In the genomic region with DNA sequence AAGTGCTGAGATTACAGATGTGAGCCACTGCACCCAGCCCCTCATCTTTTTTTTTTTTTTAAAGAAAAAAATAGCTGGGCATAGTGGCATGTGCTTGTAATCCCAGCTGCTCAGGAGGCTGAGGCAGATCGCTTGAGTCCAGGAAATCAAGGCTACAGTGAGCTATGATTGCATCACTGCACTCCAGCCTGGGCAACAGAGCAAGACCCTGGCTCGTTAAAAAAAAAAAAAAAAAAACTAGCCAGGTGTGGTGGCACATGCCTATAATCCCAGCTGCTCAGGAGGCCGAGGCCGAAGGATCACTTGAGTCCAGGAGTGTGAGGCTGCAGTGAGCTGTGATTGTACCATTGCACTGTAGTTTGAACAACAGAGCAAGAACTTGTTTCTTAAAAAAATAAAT, we compare ENCODE assay signal across 29 cellular contexts. TPM values are rescaled to one million over a fixed set of nuclear protein-coding genes. Genes with fewer than 3 reads are reported as not detected.
A peak's percentile ranks its signal among the peaks of the same experiment; 100 is the strongest.
DNase-seq lines count a peak whose midpoint lies in the region; ATAC-seq, FAIRE-seq and TF ChIP-seq lines count a peak whose summit lies in the region.
"Had no signal": no experiment of that assay in that cellular context is flagged by ENCODE, and none has a peak within 500 bp of the region (broad histone marks: within the 10 kb centered on the region; RNA-seq: fewer than 3 reads in every experiment).

No MANE protein-coding gene starts in this region.

- intact Hi-C loops in HepG2 (cut with micrococcal nuclease; ENCODE audit: unreplicated experiment) (no loop called here), right lobe of liver (cut with DNase I) (no loop called here), spleen (cut with DNase I; ENCODE audit: low total_unique reads) (no loop called here)

- CTCF ChIA-PET in HepG2 (lab: Yijun Ruan, JAX; ENCODE audit: low intra/inter-chr PET ratio, low total read pairs) (no interaction called here), WTC11 (lab: Charles Lee) (no interaction called here)

- WGBS in HepG2 (ENCODE audit: low lambda C conversion rate), result 83% methylated on average over 4 of the region's 4 CpGs
- 71% methylated on average over 3 of the region's 4 CpGs for WGBS in right lobe of liver (ENCODE audit: insufficient coverage, low coverage, low lambda C conversion rate, missing lambda C conversion rate)
- WGBS in spleen, 5 donors, result 70 to 76% (median 74%) methylated on average over 4 of the region's 4 CpGs

- peaks cover 90% of the 10 kb centered on the region for H3K79me2 ChIP-seq in HepG2 (ENCODE audit: insufficient read depth, low read length)

- no TSS peak for BruUV-seq in HepG2 (replicated peaks; lab: Mats Ljungman, UMichigan)

- H3K4me3 ChIP-seq in HepG2 (replicated peaks in 1 of 3; ENCODE audit: insufficient read depth in 1 of 3, low read depth in 2 of 3, low read length in 3 of 3), result no peak overlapping the region
- no peak overlapping the region for H3K4me3 ChIP-seq in right lobe of liver
- H3K4me3 ChIP-seq in spleen, result no peak overlapping the region
- H3K4me3 ChIP-seq: A549, BLaER1, GM12878 had no signal

- FAIRE-seq in HepG2 (lab: Jason Lieb, UNC), result no peak
- FAIRE-seq: A549, GM12878, GM12892, GM18507 had no signal

- H3K27ac ChIP-seq in HepG2 (ENCODE audit: extremely low read length, insufficient read depth, low read length) (no peak overlapping the region), right lobe of liver (no peak overlapping the region), spleen (no peak overlapping the region)
- H3K27ac ChIP-seq: 22Rv1, BLaER1 had no signal

- TF ChIP-seq CTCF in HepG2 (CRISPR knock-in tag; IDR thresholded peaks at IDR 0.05) (no peak), right lobe of liver (IDR thresholded peaks at IDR 0.05) (no peak), WTC11 (IDR thresholded peaks at IDR 0.05) (no peak), spleen (IDR thresholded peaks at IDR 0.05 in 8 of 11, conservative IDR thresholded peaks at IDR 0.05 in 3 of 11) (no peak)

- POLR2A ChIA-PET in HepG2 (lab: Yijun Ruan, JAX) (interaction anchor here (0.9 kb wide), 1 partner anchor 133 kb away, joined by 3 read pairs; the partner anchor contains the start of gene RNU1-1), WTC11 (lab: Charles Lee) (no interaction called here)

- H3K9me3 ChIP-seq in HepG2 (ENCODE audit: low read length) (no peaks in the 10 kb centered on the region), right lobe of liver (no peaks in the 10 kb centered on the region), spleen (no peaks in the 10 kb centered on the region)
- H3K9me3 ChIP-seq: A549, BE2C, BLaER1 had no signal

- no peak for ATAC-seq in HepG2
- ATAC-seq in right lobe of liver, result no peak
- ATAC-seq in WTC11, result no peak
- ATAC-seq: A549, GM12878 had no signal

- TF ChIP-seq EP300 in HepG2 (IDR thresholded peaks at IDR 0.05; ENCODE audit: low read depth in 2 of 2, low read length in 2 of 2) (no peak), HepG2 (CRISPR knock-in tag; IDR thresholded peaks at IDR 0.05; ENCODE audit: borderline replicate concordance) (no peak)

- in situ Hi-C loops in HepG2 (cut with HindIII; ENCODE audit: extremely low pct_ligation_motif_present, low pct_unique_long_range_greater_than_20kb), result no loop called here
- in situ Hi-C loops in ACHN (cut with HindIII; ENCODE audit: low pct_ligation_motif_present, low pct_unique_long_range_greater_than_20kb, low sequenced_read_pairs), result no loop called here

- no peak overlapping the region for H3K4me3 Mint-ChIP-seq in WTC11
- H3K4me3 Mint-ChIP-seq: CD14-positive monocyte; CD4-positive, alpha-beta memory T cell; CD8-positive, alpha-beta memory T cell had no signal

- no peak for DNase-seq in HepG2 (ENCODE audit: low spot score)
- DNase-seq in right lobe of liver, result no peak
- no peak for DNase-seq in WTC11 (ENCODE audit: low spot score)
- DNase-seq in spleen, result peak; percentile 7
- no peak for DNase-seq in ACHN
- DNase-seq in NCI-H526 treated with DMSO at 0.1 percent for 48 hours (lab: John Stamatoyannopoulos, UW), result no peak
- DNase-seq: BE2C; C1 segment of cervical spinal cord; CD4-positive, alpha-beta memory T cell; CD4-positive, CD25-positive, alpha-beta regulatory T cell; CD8-positive, alpha-beta memory T cell; COR-L47; DMS 273 treated with DMSO at 0.1 percent for 48 hours; DMS153; DMS53; DMS79; DND-41; EL; GDM1 had no signal

- no peaks in the 10 kb centered on the region for H3K27me3 Mint-ChIP-seq in WTC11 (ENCODE audit: low read depth)
- H3K27me3 Mint-ChIP-seq: CD4-positive, alpha-beta memory T cell; CD4-positive, CD25-positive, alpha-beta regulatory T cell; CD8-positive, alpha-beta memory T cell had no signal

- TF ChIP-seq POLR2A in HepG2 (IDR thresholded peaks at IDR 0.05; ENCODE audit: insufficient read depth in 1 of 2, low read depth in 2 of 2, low read length in 2 of 2), result no peak
- TF ChIP-seq POLR2A in right lobe of liver (IDR thresholded peaks at IDR 0.05), result no peak
- TF ChIP-seq POLR2A in spleen (IDR thresholded peaks at IDR 0.05), result no peak

- no peaks in the 10 kb centered on the region for H3K27me3 ChIP-seq in HepG2 (ENCODE audit: control insufficient read depth in 1 of 2, insufficient read depth in 2 of 2, low read length in 2 of 2)
- no peaks in the 10 kb centered on the region for H3K27me3 ChIP-seq in right lobe of liver
- no peaks in the 10 kb centered on the region for H3K27me3 ChIP-seq in spleen (replicated peaks in 1 of 7)
- H3K27me3 ChIP-seq: BE2C, BLaER1 had no signal

- no peak overlapping the region for H3K9ac ChIP-seq in HepG2 (ENCODE audit: insufficient read depth, low read depth, low read length)
- H3K9ac ChIP-seq: BLaER1 had no signal

- H4K20me1 ChIP-seq in HepG2 (ENCODE audit: insufficient read depth, low read length), result peaks cover 35% of the 10 kb centered on the region

- no peak overlapping the region for H3K4me2 ChIP-seq in HepG2 (ENCODE audit: low read depth, low read length)
- H3K4me2 ChIP-seq: A549, BLaER1 had no signal

- no peaks in the 10 kb centered on the region for H3K36me3 Mint-ChIP-seq in WTC11

- H3K9me3 Mint-ChIP-seq in WTC11, result no peaks in the 10 kb centered on the region
- H3K9me3 Mint-ChIP-seq: CD14-positive monocyte; CD4-positive, alpha-beta memory T cell; CD4-positive, CD25-positive, alpha-beta regulatory T cell; CD8-positive, alpha-beta memory T cell had no signal

- H3K4me1 Mint-ChIP-seq in WTC11, result peaks cover 39% of the 10 kb centered on the region

- H3K36me3 ChIP-seq in HepG2 (replicated peaks in 1 of 2; ENCODE audit: control insufficient read depth in 1 of 2, insufficient read depth in 2 of 2, low read length in 2 of 2), result peaks cover 0 to 7% of the 10 kb centered on the region in 2 experiments; a peak in 2 of 5 replicates
- H3K36me3 ChIP-seq in right lobe of liver, result no peaks in the 10 kb centered on the region
- peaks cover 0 to 20% (median 0%) of the 10 kb centered on the region in 6 donors for H3K36me3 ChIP-seq in spleen
- H3K36me3 ChIP-seq: BE2C had no signal

- no peak overlapping the region for H2AFZ ChIP-seq in HepG2 (ENCODE audit: low read length)

- no peak overlapping the region for H3K27ac Mint-ChIP-seq in WTC11
- H3K27ac Mint-ChIP-seq: CD4-positive, alpha-beta memory T cell had no signal

- peaks cover 39% of the 10 kb centered on the region for H3K4me1 ChIP-seq in HepG2 (ENCODE audit: insufficient read depth, low read length)
- H3K4me1 ChIP-seq in right lobe of liver, result peaks cover 0 to 25% (median 5%) of the 10 kb centered on the region in 4 donors
- H3K4me1 ChIP-seq in spleen, result peaks cover 36 to 100% (median 73%) of the 10 kb centered on the region in 6 donors
- H3K4me1 ChIP-seq: BE2C had no signal

- TF ChIP-seq RAD21 in HepG2 (CRISPR knock-in tag; IDR thresholded peaks at IDR 0.05), result no peak

RNA-seq across cellular contexts. Expression of gene SZRD1, which starts 13.8 kb away (rescaled TPM):
- total RNA-seq in HepG2 (2016; rRNA removed; fragmentation: Illumina TruSeq; extraction: Trizol) (28.5 and 38.6 TPM in 2 replicates), right lobe of liver (10 to 100 TPM; 41.4 to 57.8 (median 47.5) TPM), WTC11 (2021) (94.9 to 113 TPM (median 104 TPM) in 3 replicates), spleen (100 to 1,000 TPM in 4 of 7 donors, 10 to 100 TPM in 3; 68.9 to 129 (median 103) TPM)
- total RNA-seq in HepG2 (2016; cell fraction: cytosol; rRNA removed; fragmentation: Illumina TruSeq; extraction: Trizol; ENCODE audit: low read depth), result 12.7 and 18.5 TPM in 2 replicates
- total RNA-seq in HepG2 (2016; cell fraction: insoluble cytoplasmic fraction; rRNA removed; fragmentation: Illumina TruSeq; extraction: Trizol), result 31.4 and 32.6 TPM in 2 replicates
- total RNA-seq in HepG2 (2016; cell fraction: membrane; rRNA removed; fragmentation: Illumina TruSeq; extraction: Trizol), result 51.4 and 51.8 TPM in 2 replicates
- total RNA-seq in HepG2 (2016; cell fraction: nucleus; rRNA removed; fragmentation: Illumina TruSeq; extraction: Trizol), result 18.9 and 20.9 TPM in 2 replicates
- polyA plus RNA-seq in HepG2 (2011; rRNA removed) (41.4 and 49.1 TPM in 2 replicates), spleen (10 to 100 TPM; 37.8 to 84.1 (median 53.8) TPM)
- 42.6 and 48.7 TPM in 2 replicates for polyA plus RNA-seq in HepG2 (2011; cell fraction: cytosol; rRNA removed)
- polyA plus RNA-seq in HepG2 (2011; cell fraction: nucleus; rRNA removed), result 28.2 and 28.3 TPM in 2 replicates
- polyA plus RNA-seq in HepG2 (2012), result 34.4 and 36.9 TPM in 2 replicates
- polyA plus RNA-seq in HepG2 (2016; cell fraction: cytosol; fragmentation: Illumina TruSeq; extraction: Trizol; ENCODE audit: low read depth), result 56.7 and 58.7 TPM in 2 replicates
- 71.8 and 88.8 TPM in 2 replicates for polyA plus RNA-seq in HepG2 (2016; cell fraction: insoluble cytoplasmic fraction; fragmentation: Illumina TruSeq; extraction: Trizol; ENCODE audit: low read depth)
- 116 and 117 TPM in 2 replicates for polyA plus RNA-seq in HepG2 (2016; cell fraction: membrane; fragmentation: Illumina TruSeq; extraction: Trizol; ENCODE audit: low read depth)
- polyA plus RNA-seq in HepG2 (2016; cell fraction: nucleus; fragmentation: Illumina TruSeq; extraction: Trizol; ENCODE audit: insufficient read depth, low read depth), result 51.4 and 59.8 TPM in 2 replicates
- polyA minus RNA-seq in HepG2 (2011; rRNA and poly(A)+ RNA removed; ENCODE audit: low replicate concordance), result 50.6 and 97.3 TPM in 2 replicates
- 24.6 and 26.6 TPM in 2 replicates for polyA minus RNA-seq in HepG2 (2011; cell fraction: cytosol; rRNA and poly(A)+ RNA removed)
- polyA minus RNA-seq in HepG2 (2011; cell fraction: nucleus; rRNA and poly(A)+ RNA removed), result 13.0 and 16.4 TPM in 2 replicates

RNA-seq across cellular contexts. Expression of gene FBXO42, which starts 28.6 kb away (rescaled TPM):
- 7.6 and 9.0 TPM in 2 replicates for total RNA-seq in HepG2 (2016; rRNA removed; fragmentation: Illumina TruSeq; extraction: Trizol)
- total RNA-seq in HepG2 (2016; cell fraction: cytosol; rRNA removed; fragmentation: Illumina TruSeq; extraction: Trizol; ENCODE audit: low read depth), result 1.8 and 2.2 TPM in 2 replicates
- total RNA-seq in HepG2 (2016; cell fraction: insoluble cytoplasmic fraction; rRNA removed; fragmentation: Illumina TruSeq; extraction: Trizol), result 7.3 and 9.0 TPM in 2 replicates
- total RNA-seq in HepG2 (2016; cell fraction: membrane; rRNA removed; fragmentation: Illumina TruSeq; extraction: Trizol), result 3.2 and 3.4 TPM in 2 replicates
- total RNA-seq in HepG2 (2016; cell fraction: nucleus; rRNA removed; fragmentation: Illumina TruSeq; extraction: Trizol), result 9.0 and 10.5 TPM in 2 replicates
- 17.2 and 17.5 TPM in 2 replicates for polyA plus RNA-seq in HepG2 (2011; rRNA removed)
- 11.3 and 12.6 TPM in 2 replicates for polyA plus RNA-seq in HepG2 (2011; cell fraction: cytosol; rRNA removed)
- polyA plus RNA-seq in HepG2 (2011; cell fraction: nucleus; rRNA removed), result 16.2 and 16.9 TPM in 2 replicates
- 9.9 and 10.1 TPM in 2 replicates for polyA plus RNA-seq in HepG2 (2012)
- 0.43 and 1.1 TPM in 2 replicates for polyA plus RNA-seq in HepG2 (2016; cell fraction: cytosol; fragmentation: Illumina TruSeq; extraction: Trizol; ENCODE audit: low read depth)
- polyA plus RNA-seq in HepG2 (2016; cell fraction: insoluble cytoplasmic fraction; fragmentation: Illumina TruSeq; extraction: Trizol; ENCODE audit: low read depth), result 8.9 and 10.1 TPM in 2 replicates
- 1.4 and 1.6 TPM in 2 replicates for polyA plus RNA-seq in HepG2 (2016; cell fraction: membrane; fragmentation: Illumina TruSeq; extraction: Trizol; ENCODE audit: low read depth)
- 8.1 and 9.2 TPM in 2 replicates for polyA plus RNA-seq in HepG2 (2016; cell fraction: nucleus; fragmentation: Illumina TruSeq; extraction: Trizol; ENCODE audit: insufficient read depth, low read depth)
- polyA minus RNA-seq in HepG2 (2011; rRNA and poly(A)+ RNA removed; ENCODE audit: low replicate concordance), result 14.6 and 25.0 TPM in 2 replicates
- polyA minus RNA-seq in HepG2 (2011; cell fraction: cytosol; rRNA and poly(A)+ RNA removed), result 8.8 and 9.5 TPM in 2 replicates
- 24.2 and 24.5 TPM in 2 replicates for polyA minus RNA-seq in HepG2 (2011; cell fraction: nucleus; rRNA and poly(A)+ RNA removed)
- 10 to 100 TPM in 3 of 6 experiments, 1 to 10 TPM in 3; 7.9 to 14.1 (median 10.2) TPM for total RNA-seq in right lobe of liver
- total RNA-seq in WTC11 (2021), result 16.6 to 18.0 TPM (median 17.5 TPM) in 3 replicates
- 10 to 100 TPM; 18.7 to 30.2 (median 23.7) TPM for total RNA-seq in spleen
- 10 to 100 TPM in 1 of 3 donors, 1 to 10 TPM in 2; 8.6 to 12.4 (median 9.9) TPM for polyA plus RNA-seq in spleen

RNA-seq across cellular contexts. Expression of gene SPATA21, which starts 56.4 kb away (rescaled TPM):
- 0.21 and 0.80 TPM in 2 replicates for total RNA-seq in HepG2 (2016; rRNA removed; fragmentation: Illumina TruSeq; extraction: Trizol)
- 0.35 and 0.51 TPM in 2 replicates for total RNA-seq in HepG2 (2016; cell fraction: cytosol; rRNA removed; fragmentation: Illumina TruSeq; extraction: Trizol; ENCODE audit: low read depth)
- 0.25 and 0.74 TPM in 2 replicates for total RNA-seq in HepG2 (2016; cell fraction: insoluble cytoplasmic fraction; rRNA removed; fragmentation: Illumina TruSeq; extraction: Trizol)
- 0.21 and 0.40 TPM in 2 replicates for total RNA-seq in HepG2 (2016; cell fraction: membrane; rRNA removed; fragmentation: Illumina TruSeq; extraction: Trizol)
- 1.3 and 1.5 TPM in 2 replicates for total RNA-seq in HepG2 (2016; cell fraction: nucleus; rRNA removed; fragmentation: Illumina TruSeq; extraction: Trizol)
- polyA plus RNA-seq in HepG2 (2011; rRNA removed), result 1.4 and 1.8 TPM in 2 replicates
- 0.54 and 1.0 TPM in 2 replicates for polyA plus RNA-seq in HepG2 (2011; cell fraction: cytosol; rRNA removed)
- 7.5 and 11.1 TPM in 2 replicates for polyA plus RNA-seq in HepG2 (2011; cell fraction: nucleus; rRNA removed)
- 0.85 and 0.95 TPM in 2 replicates for polyA plus RNA-seq in HepG2 (2012)
- 0.08 and 0.24 TPM in 2 replicates for polyA plus RNA-seq in HepG2 (2016; cell fraction: cytosol; fragmentation: Illumina TruSeq; extraction: Trizol; ENCODE audit: low read depth)
- polyA plus RNA-seq in HepG2 (2016; cell fraction: insoluble cytoplasmic fraction; fragmentation: Illumina TruSeq; extraction: Trizol; ENCODE audit: low read depth), result 0.33 and 0.38 TPM in 2 replicates
- 0.07 and 0.15 TPM in 2 replicates for polyA plus RNA-seq in HepG2 (2016; cell fraction: membrane; fragmentation: Illumina TruSeq; extraction: Trizol; ENCODE audit: low read depth)
- polyA plus RNA-seq in HepG2 (2016; cell fraction: nucleus; fragmentation: Illumina TruSeq; extraction: Trizol; ENCODE audit: insufficient read depth, low read depth), result 4.4 and 5.3 TPM in 2 replicates
- 0.26 TPM in 1 of 2 replicates, not detected in the other for polyA minus RNA-seq in HepG2 (2011; rRNA and poly(A)+ RNA removed; ENCODE audit: low replicate concordance)
- polyA minus RNA-seq in HepG2 (2011; cell fraction: cytosol; rRNA and poly(A)+ RNA removed), result 0.30 and 0.70 TPM in 2 replicates
- 0.75 and 0.77 TPM in 2 replicates for polyA minus RNA-seq in HepG2 (2011; cell fraction: nucleus; rRNA and poly(A)+ RNA removed)
- total RNA-seq in right lobe of liver, result 1 to 10 TPM in 2 of 6 experiments, not detected in 4; 1.6 to 1.8 TPM
- total RNA-seq in WTC11 (2021), result 0.07 to 0.41 TPM in 2 of 3 replicates, not detected in the other
- total RNA-seq in spleen, result under 1 TPM in 1 of 7 donors, not detected in 6; 0.30 TPM
- under 1 TPM; 0.13 to 0.32 (median 0.18) TPM for polyA plus RNA-seq in spleen
- total RNA-seq: A172; CD4-positive, alpha-beta memory T cell; CD4-positive, CD25-positive, alpha-beta regulatory T cell; CD8-positive, alpha-beta memory T cell; Daoy; G401 had no signal
- polyA plus RNA-seq: CD14-positive monocyte; CD4-positive, alpha-beta memory T cell; CD4-positive, CD25-positive, alpha-beta regulatory T cell; CD8-positive, alpha-beta memory T cell had no signal

RNA-seq across cellular contexts. Expression of gene NECAP2, which starts 59.7 kb away (rescaled TPM):
- 52.3 and 62.6 TPM in 2 replicates for total RNA-seq in HepG2 (2016; rRNA removed; fragmentation: Illumina TruSeq; extraction: Trizol)
- 9.4 and 10.0 TPM in 2 replicates for total RNA-seq in HepG2 (2016; cell fraction: cytosol; rRNA removed; fragmentation: Illumina TruSeq; extraction: Trizol; ENCODE audit: low read depth)
- total RNA-seq in HepG2 (2016; cell fraction: insoluble cytoplasmic fraction; rRNA removed; fragmentation: Illumina TruSeq; extraction: Trizol), result 51.2 and 64.2 TPM in 2 replicates
- 20.2 and 23.2 TPM in 2 replicates for total RNA-seq in HepG2 (2016; cell fraction: membrane; rRNA removed; fragmentation: Illumina TruSeq; extraction: Trizol)
- 22.1 and 26.7 TPM in 2 replicates for total RNA-seq in HepG2 (2016; cell fraction: nucleus; rRNA removed; fragmentation: Illumina TruSeq; extraction: Trizol)
- polyA plus RNA-seq in HepG2 (2011; rRNA removed), result 38.5 and 41.0 TPM in 2 replicates
- polyA plus RNA-seq in HepG2 (2011; cell fraction: cytosol; rRNA removed), result 48.1 and 54.1 TPM in 2 replicates
- 22.4 and 27.6 TPM in 2 replicates for polyA plus RNA-seq in HepG2 (2011; cell fraction: nucleus; rRNA removed)
- 24.9 and 33.4 TPM in 2 replicates for polyA plus RNA-seq in HepG2 (2012)
- polyA plus RNA-seq in HepG2 (2016; cell fraction: cytosol; fragmentation: Illumina TruSeq; extraction: Trizol; ENCODE audit: low read depth), result 7.1 and 7.3 TPM in 2 replicates
- polyA plus RNA-seq in HepG2 (2016; cell fraction: insoluble cytoplasmic fraction; fragmentation: Illumina TruSeq; extraction: Trizol; ENCODE audit: low read depth), result 55.1 and 59.1 TPM in 2 replicates
- 10.5 and 12.4 TPM in 2 replicates for polyA plus RNA-seq in HepG2 (2016; cell fraction: membrane; fragmentation: Illumina TruSeq; extraction: Trizol; ENCODE audit: low read depth)
- polyA plus RNA-seq in HepG2 (2016; cell fraction: nucleus; fragmentation: Illumina TruSeq; extraction: Trizol; ENCODE audit: insufficient read depth, low read depth), result 30.2 and 30.4 TPM in 2 replicates
- polyA minus RNA-seq in HepG2 (2011; rRNA and poly(A)+ RNA removed; ENCODE audit: low replicate concordance), result 43.7 and 55.9 TPM in 2 replicates
- 21.5 and 24.9 TPM in 2 replicates for polyA minus RNA-seq in HepG2 (2011; cell fraction: cytosol; rRNA and poly(A)+ RNA removed)
- polyA minus RNA-seq in HepG2 (2011; cell fraction: nucleus; rRNA and poly(A)+ RNA removed), result 18.5 and 22.5 TPM in 2 replicates
- 10 to 100 TPM; 13.9 to 28.3 (median 24.2) TPM for total RNA-seq in right lobe of liver
- total RNA-seq in WTC11 (2021), result 29.8 to 33.9 TPM (median 30.4 TPM) in 3 replicates
- total RNA-seq in spleen, result 100 to 1,000 TPM in 6 of 7 donors, 10 to 100 TPM in 1; 98.8 to 150 (median 122) TPM
- polyA plus RNA-seq in spleen, result 100 to 1,000 TPM in 1 of 3 donors, 10 to 100 TPM in 2; 59.7 to 105 (median 78.6) TPM

Comparison
In these comparisons a context has a peak if more than half of its experiments do, and no peak if none do; other contexts are left out.
1. Of the 50 proteins assayed by ChIP-seq in both HepG2 and WTC11: peak only in HepG2: none; only in WTC11: none; in both: ZNF121; in neither: 49.